9 cellular contexts compared by ENCODE assay signal in the genomic region with DNA sequence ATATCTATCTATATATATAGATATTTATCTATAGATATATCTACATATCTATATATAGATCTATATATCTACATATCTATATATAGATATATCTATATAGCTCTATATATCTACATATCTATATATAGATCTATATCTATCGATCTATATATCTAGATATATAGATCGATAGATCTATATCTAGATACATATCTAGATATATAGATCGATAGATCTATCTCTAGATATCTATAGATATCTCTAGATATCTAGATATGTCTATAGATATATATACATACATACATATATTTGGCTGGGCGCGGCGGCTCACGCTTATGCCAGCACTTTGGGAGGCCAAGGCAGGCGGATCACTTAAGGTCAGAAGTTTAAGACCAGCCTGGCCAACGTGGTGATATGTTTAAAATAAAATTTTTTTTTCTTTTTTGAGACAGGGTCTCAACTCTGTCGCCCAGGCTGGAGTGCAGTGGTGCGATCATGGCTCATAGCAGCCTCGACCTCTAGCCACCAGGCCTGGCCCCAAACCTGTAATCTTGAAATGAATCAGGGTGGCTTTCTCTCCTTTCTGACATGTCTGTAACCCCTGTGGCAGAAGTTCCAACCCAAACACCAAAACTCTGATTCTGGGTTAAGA. TPM values are rescaled to one million over a fixed set of nuclear protein-coding genes. Genes with fewer than 3 reads are reported as not detected.
DNase-seq lines count a peak whose midpoint lies in the region; ATAC-seq and TF ChIP-seq lines count a peak whose summit lies in the region.
"Had no signal": no experiment of that assay in that cellular context is flagged by ENCODE, and none has a peak within 500 bp of the region (broad histone marks: within the 10 kb centered on the region; RNA-seq: fewer than 3 reads in every experiment).

No MANE protein-coding gene starts in this region.

- H3K9me3 ChIP-seq in adipocyte (ENCODE audit: control insufficient read depth, low read length) = no peaks in the 10 kb centered on the region
- H3K9me3 ChIP-seq: ascending aorta had no signal

- H3K36me3 Mint-ChIP-seq in GM23338 (ENCODE audit: low read depth) (peaks cover 32% of the 10 kb centered on the region), mesothelial cell of epicardium (peaks cover 23% of the 10 kb centered on the region)

- H3K27me3 Mint-ChIP-seq in GM23338 (ENCODE audit: insufficient read depth, low read depth, poor library complexity) = peaks cover 11% of the 10 kb centered on the region
- no peaks in the 10 kb centered on the region for H3K27me3 Mint-ChIP-seq in mesothelial cell of epicardium (ENCODE audit: low read depth)

- no peaks in the 10 kb centered on the region for H3K9me2 ChIP-seq in GM23338 (ENCODE audit: insufficient read depth)

- H3K36me3 ChIP-seq in GM23338 (ENCODE audit: insufficient read depth) = peaks cover 12% of the 10 kb centered on the region
- peaks cover 28% of the 10 kb centered on the region for H3K36me3 ChIP-seq in adipocyte (ENCODE audit: control insufficient read depth, insufficient read depth, low read length, severe bottlenecking)

- no peak overlapping the region for H3K4me2 ChIP-seq in GM23338

- ATAC-seq in GM23338 = no peak

- no peaks in the 10 kb centered on the region for H3K9me3 Mint-ChIP-seq in GM23338
- no peaks in the 10 kb centered on the region for H3K9me3 Mint-ChIP-seq in mesothelial cell of epicardium

- peak overlapping the region; percentile 43; the same call in 1 of the 2 replicates for H2AFZ ChIP-seq in GM23338

- peaks cover 10% of the 10 kb centered on the region; the same call in 1 of the 2 replicates for H3F3A ChIP-seq in GM23338 (replicated peaks; ENCODE audit: low read depth)

- H3K9ac ChIP-seq in adipocyte (ENCODE audit: low read length) = peak overlapping the region; percentile 58

- no peaks in the 10 kb centered on the region for H3K27me3 ChIP-seq in GM23338 (ENCODE audit: insufficient read depth)
- no peaks in the 10 kb centered on the region for H3K27me3 ChIP-seq in adipocyte (replicated peaks; ENCODE audit: control insufficient read depth, insufficient read depth, low read length)
- H3K27me3 ChIP-seq: ascending aorta had no signal

- peak overlapping the region; percentile 32; the same call in 1 of the 2 replicates for H3K27ac ChIP-seq in GM23338 (ENCODE audit: low read depth)

- no peaks in the 10 kb centered on the region for H3K79me2 ChIP-seq in GM23338 (replicated peaks; ENCODE audit: insufficient read depth)

- H3K4me1 Mint-ChIP-seq in GM23338 (no peaks in the 10 kb centered on the region), mesothelial cell of epicardium (peaks cover 1% of the 10 kb centered on the region)

- H3K27ac Mint-ChIP-seq in GM23338 (no peak overlapping the region), mesothelial cell of epicardium (no peak overlapping the region)

- H3K4me3 ChIP-seq in AG10803 (ENCODE audit: low read length) (peak overlapping the region; percentile 55), GM23338 (no peak overlapping the region; the same call in 1 of the 2 replicates), adipocyte (ENCODE audit: low read length) (peak overlapping the region; percentile 73)

- H4K20me1 ChIP-seq in GM23338 (replicated peaks; ENCODE audit: insufficient read depth) = no peaks in the 10 kb centered on the region

- TF ChIP-seq CTCF in AG10803 (conservative IDR thresholded peaks at IDR 0.05; ENCODE audit: low read length) = no peak
- TF ChIP-seq CTCF in GM23338 (conservative IDR thresholded peaks at IDR 0.05; ENCODE audit: low read depth in 2 of 2) = no peak
- TF ChIP-seq CTCF in mesothelial cell of epicardium (IDR thresholded peaks at IDR 0.05; ENCODE audit: unreplicated experiment) = no peak

- DNase-seq in AG10803 (ENCODE audit: low read depth) (no peak), GM23338 (ENCODE audit: low spot score) (no peak), adipocyte (ENCODE audit: low read depth) (no peak), mesenteric fat pad (ENCODE audit: low spot score) (peak; percentile 74), NCI-H1694 (lab: John Stamatoyannopoulos, UW) (no peak), mesothelial cell of epicardium (ENCODE audit: low spot score in 2 of 2, unreplicated experiment in 2 of 2) (no peak), NCI-H526 treated with DMSO at 0.1 percent for 48 hours (lab: John Stamatoyannopoulos, UW) (no peak), Kasumi-1 (lab: John Stamatoyannopoulos, UW) (no peak)

- H3K4me1 ChIP-seq in GM23338 (ENCODE audit: insufficient read depth) = no peaks in the 10 kb centered on the region
- H3K4me1 ChIP-seq in adipocyte (ENCODE audit: control insufficient read depth, insufficient read depth, low read length) = peaks cover 4% of the 10 kb centered on the region
- H3K4me1 ChIP-seq: ascending aorta had no signal

- no peak overlapping the region; the same call in 2 of the 3 replicates for H3K4me3 Mint-ChIP-seq in GM23338
- no peak overlapping the region for H3K4me3 Mint-ChIP-seq in mesothelial cell of epicardium

TF ChIP-seq in GM23338, 12 proteins besides CTCF, POLR2A, EP300 and RAD21 (continues in another document):
- no peak for TF ChIP-seq EZH2phosphoT487 (IDR thresholded peaks at IDR 0.05; ENCODE audit: unreplicated experiment)
- no peak for TF ChIP-seq STAT1 (IDR thresholded peaks at IDR 0.05; ENCODE audit: unreplicated experiment)
- TF ChIP-seq ZNF331 (CRISPR knock-in tag; IDR thresholded peaks at IDR 0.05; ENCODE audit: low read depth) = no peak
- no peak for TF ChIP-seq ZNF114 (CRISPR knock-in tag; IDR thresholded peaks at IDR 0.05)
- no peak for TF ChIP-seq POLR2AphosphoS5 (IDR thresholded peaks at IDR 0.05; ENCODE audit: low read depth)
- no peak for TF ChIP-seq ETS1 (IDR thresholded peaks at IDR 0.05)
- no peak for TF ChIP-seq NANOG (IDR thresholded peaks at IDR 0.05; ENCODE audit: borderline replicate concordance)
- TF ChIP-seq REST (IDR thresholded peaks at IDR 0.05; ENCODE audit: unreplicated experiment) = no peak
- no peak for TF ChIP-seq EZH2 (IDR thresholded peaks at IDR 0.05; ENCODE audit: low read depth, unreplicated experiment)
- no peak for TF ChIP-seq CREB1 (CRISPR knock-in tag; IDR thresholded peaks at IDR 0.05; ENCODE audit: low read depth)
- TF ChIP-seq JUNB (IDR thresholded peaks at IDR 0.05; ENCODE audit: unreplicated experiment) = no peak

RNA-seq across cellular contexts. Expression of gene ARPC3, which starts 18.1 kb away (rescaled TPM):
- total RNA-seq in GM23338 (2014; rRNA removed; shearing (Covaris generic)) = 378 and 411 TPM in 2 replicates
- polyA plus RNA-seq in GM23338 (2016; fragmentation: Nextera tagmentation; extraction: Ambion mirVana) = 296 and 356 TPM in 2 replicates
- total RNA-seq in mesenteric fat pad (187 TPM), mesothelial cell of epicardium (144 to 149 TPM (median 146 TPM) in 3 replicates)

RNA-seq across cellular contexts. Expression of gene ANAPC7, which starts 28.6 kb away (rescaled TPM):
- 92.7 and 99.3 TPM in 2 replicates for total RNA-seq in GM23338 (2014; rRNA removed; shearing (Covaris generic))
- 59.0 and 71.0 TPM in 2 replicates for polyA plus RNA-seq in GM23338 (2016; fragmentation: Nextera tagmentation; extraction: Ambion mirVana)
- total RNA-seq in mesenteric fat pad (47.1 TPM), mesothelial cell of epicardium (62.8 to 66.6 TPM (median 66.0 TPM) in 3 replicates)

RNA-seq across cellular contexts. Expression of gene GPN3, which starts 36.0 kb away (rescaled TPM):
- total RNA-seq in GM23338 (2014; rRNA removed; shearing (Covaris generic)) = 30.4 and 45.0 TPM in 2 replicates
- 84.6 and 108 TPM in 2 replicates for polyA plus RNA-seq in GM23338 (2016; fragmentation: Nextera tagmentation; extraction: Ambion mirVana)
- 24.1 TPM for total RNA-seq in mesenteric fat pad
- total RNA-seq in mesothelial cell of epicardium = 12.7 to 14.5 TPM (median 13.9 TPM) in 3 replicates

RNA-seq across cellular contexts. Expression of gene FAM216A, which starts 36.6 kb away (rescaled TPM):
- total RNA-seq in GM23338 (2014; rRNA removed; shearing (Covaris generic)) = 20.4 and 27.1 TPM in 2 replicates
- polyA plus RNA-seq in GM23338 (2016; fragmentation: Nextera tagmentation; extraction: Ambion mirVana) = 53.0 and 53.5 TPM in 2 replicates
- 6.6 TPM for total RNA-seq in mesenteric fat pad
- 9.9 to 11.6 TPM (median 10.3 TPM) in 3 replicates for total RNA-seq in mesothelial cell of epicardium
